ENCODE assay signal across 15 cellular contexts in genomic region chr5:132889501-132889900, GRCh38. TPM values are rescaled to one million over a fixed set of nuclear protein-coding genes. Genes with fewer than 3 reads are reported as not detected.
DNase-seq lines count a peak whose midpoint lies in the region; ATAC-seq, FAIRE-seq and TF ChIP-seq lines count a peak whose summit lies in the region.
"Had no signal": no experiment of that assay in that cellular context is flagged by ENCODE, and none has a peak within 500 bp of the region (broad histone marks: within the 10 kb centered on the region; RNA-seq: fewer than 3 reads in every experiment).

No MANE protein-coding gene starts in this region.

- H3F3A ChIP-seq in smooth muscle cell (ENCODE audit: low read depth): peaks cover 27% of the 10 kb centered on the region

- TF ChIP-seq POLR2A in A549 (IDR thresholded peaks at IDR 0.05; ENCODE audit: low read length): no peak

- H3K36me3 Mint-ChIP-seq in CD8-positive, alpha-beta T cell: peaks cover 78% of the 10 kb centered on the region

- intact Hi-C loops in right cardiac atrium (cut with DNase I): no loop called here
- intact Hi-C loops in CD8-positive, alpha-beta T cell (cut with DNase I, micrococcal nuclease): no loop called here

- H3K36me3 ChIP-seq in smooth muscle cell (ENCODE audit: low read depth): peaks cover 52% of the 10 kb centered on the region
- H3K36me3 ChIP-seq in CD8-positive, alpha-beta T cell (ENCODE audit: insufficient read depth, low read length): peaks cover 40% of the 10 kb centered on the region

- no peak for TF ChIP-seq EP300 in A549 (IDR thresholded peaks at IDR 0.05)

- H3K9me3 ChIP-seq in A549 (no peaks in the 10 kb centered on the region), smooth muscle cell (replicated peaks; ENCODE audit: low read depth) (no peaks in the 10 kb centered on the region), right cardiac atrium (ENCODE audit: control insufficient read depth, low read length) (no peaks in the 10 kb centered on the region)
- H3K9me3 ChIP-seq in CD8-positive, alpha-beta T cell (ENCODE audit: low read length): no peaks in the 10 kb centered on the region
- H3K9me3 ChIP-seq: HAP-1 had no signal

- H3K27ac Mint-ChIP-seq in CD8-positive, alpha-beta T cell: no peak overlapping the region
- H3K27ac Mint-ChIP-seq: CD4-positive, alpha-beta T cell had no signal

- H2AFZ ChIP-seq in smooth muscle cell (ENCODE audit: low read depth): no peak overlapping the region

- H3K4me1 ChIP-seq in A549 (no peaks in the 10 kb centered on the region), smooth muscle cell (ENCODE audit: low read depth) (no peaks in the 10 kb centered on the region), right cardiac atrium (ENCODE audit: control insufficient read depth, insufficient read depth, low read length) (peaks cover under 1% of the 10 kb centered on the region)
- H3K4me1 ChIP-seq in CD8-positive, alpha-beta T cell (ENCODE audit: insufficient read depth, low read length): no peaks in the 10 kb centered on the region
- H3K4me1 ChIP-seq: HAP-1 had no signal

- FAIRE-seq in A549 (lab: Jason Lieb, UNC) (peak; percentile 23), GM19239 (lab: Jason Lieb, UNC) (peak; percentile 71)

- no peaks in the 10 kb centered on the region for H3K9me3 Mint-ChIP-seq in CD8-positive, alpha-beta T cell
- H3K9me3 Mint-ChIP-seq: CD4-positive, alpha-beta T cell had no signal

- POLR2A ChIA-PET in A549 (lab: Yijun Ruan, JAX): no interaction called here
- POLR2A ChIA-PET in CD8-positive, alpha-beta T cell (lab: Charles Lee): no interaction called here

- no peak overlapping the region for H3K4me3 ChIP-seq in A549
- no peak overlapping the region for H3K4me3 ChIP-seq in choroid plexus epithelial cell (ENCODE audit: low read depth, low read length)
- H3K4me3 ChIP-seq in smooth muscle cell: no peak overlapping the region
- H3K4me3 ChIP-seq in right cardiac atrium (ENCODE audit: low read length): no peak overlapping the region
- no peak overlapping the region for H3K4me3 ChIP-seq in CD8-positive, alpha-beta T cell (ENCODE audit: low read depth, low read length)
- H3K4me3 ChIP-seq: HAP-1 had no signal

- TF ChIP-seq CTCF in A549 (IDR thresholded peaks at IDR 0.05) (no peak), choroid plexus epithelial cell (conservative IDR thresholded peaks at IDR 0.05; ENCODE audit: low read depth, low read length) (no peak), smooth muscle cell (IDR thresholded peaks at IDR 0.05; ENCODE audit: borderline replicate concordance, insufficient read depth, poor library complexity, severe bottlenecking) (no peak)
- TF ChIP-seq CTCF in CD8-positive, alpha-beta T cell (IDR thresholded peaks at IDR 0.05): no peak

- H3K9ac ChIP-seq in smooth muscle cell (ENCODE audit: low read depth): no peak overlapping the region

- peaks cover 48% of the 10 kb centered on the region for H3K79me2 ChIP-seq in smooth muscle cell (ENCODE audit: low read depth)

- CTCF ChIA-PET in A549 (lab: Yijun Ruan, JAX): no interaction called here
- CTCF ChIA-PET in CD8-positive, alpha-beta T cell (lab: Charles Lee): no interaction called here

- DNase-seq in A549 (ENCODE audit: low read depth in 1 of 2, low spot score in 1 of 2) (no peak), GM19239 (ENCODE audit: insufficient read length, low spot score) (no peak), choroid plexus epithelial cell (ENCODE audit: low read depth) (peak; percentile 62), smooth muscle cell (lab: John Stamatoyannopoulos, UW; ENCODE audit: unreplicated experiment) (no peak), right cardiac atrium (no peak), NCI-H524 treated with DMSO at 0.1 percent for 48 hours (lab: John Stamatoyannopoulos, UW) (no peak)
- DNase-seq in CD8-positive, alpha-beta T cell: no peak
- DNase-seq: AML-193; Calu3; CD4-positive, alpha-beta T cell; DMS79 treated with DMSO at 0.1 percent for 48 hours; GF-D8; GOT3 had no signal

- no peak overlapping the region for H3K4me3 Mint-ChIP-seq in CD8-positive, alpha-beta T cell
- H3K4me3 Mint-ChIP-seq: CD4-positive, alpha-beta T cell had no signal

- no peak overlapping the region for H3K4me2 ChIP-seq in A549
- no peak overlapping the region for H3K4me2 ChIP-seq in smooth muscle cell

- H3K27me3 Mint-ChIP-seq in CD8-positive, alpha-beta T cell (ENCODE audit: low read depth): no peaks in the 10 kb centered on the region
- H3K27me3 Mint-ChIP-seq: CD4-positive, alpha-beta T cell had no signal

- no peak for TF ChIP-seq RAD21 in A549 (conservative IDR thresholded peaks at IDR 0.05 in 1 of 2, IDR thresholded peaks at IDR 0.05 in 1 of 2)

- ATAC-seq in A549 (no peak), right cardiac atrium (no peak)
- ATAC-seq in CD8-positive, alpha-beta T cell: no peak

- no peaks in the 10 kb centered on the region for H3K4me1 Mint-ChIP-seq in CD8-positive, alpha-beta T cell (ENCODE audit: low read depth)

- H3K27me3 ChIP-seq in smooth muscle cell (ENCODE audit: low read depth) (no peaks in the 10 kb centered on the region), right cardiac atrium (ENCODE audit: control insufficient read depth, insufficient read depth) (no peaks in the 10 kb centered on the region)
- H3K27me3 ChIP-seq in CD8-positive, alpha-beta T cell (ENCODE audit: insufficient read depth, low read length): no peaks in the 10 kb centered on the region

- H4K20me1 ChIP-seq in smooth muscle cell (ENCODE audit: low read depth): peaks cover 93% of the 10 kb centered on the region

- H3K27ac ChIP-seq in A549: no peak overlapping the region
- peak overlapping the region; percentile 2 for H3K27ac ChIP-seq in smooth muscle cell (ENCODE audit: low read depth)
- no peak overlapping the region for H3K27ac ChIP-seq in right cardiac atrium (ENCODE audit: low read length)
- no peak overlapping the region for H3K27ac ChIP-seq in CD8-positive, alpha-beta T cell (ENCODE audit: low read depth, low read length)
- H3K27ac ChIP-seq: C4-2B had no signal

TF ChIP-seq in A549, 52 proteins besides CTCF, POLR2A, EP300 and RAD21 (continues in another document):
- TF ChIP-seq KDM1A (IDR thresholded peaks at IDR 0.05; ENCODE audit: low read depth) (no peak), RCOR1 (IDR thresholded peaks at IDR 0.05; ENCODE audit: low read depth, low read length) (no peak), HOXB13 (CRISPR knock-in tag; IDR thresholded peaks at IDR 0.05; ENCODE audit: low read depth) (no peak), POLR2AphosphoS2 (conservative IDR thresholded peaks at IDR 0.05; ENCODE audit: low read length) (no peak), KDM5A (IDR thresholded peaks at IDR 0.05) (no peak), PHF8 (IDR thresholded peaks at IDR 0.05; ENCODE audit: borderline replicate concordance, low read depth) (no peak), E2F6 (IDR thresholded peaks at IDR 0.05; ENCODE audit: borderline replicate concordance, low read depth) (no peak), MYC (IDR thresholded peaks at IDR 0.05; ENCODE audit: borderline replicate concordance, low read length) (no peak), RFX5 (IDR thresholded peaks at IDR 0.05) (no peak)

RNA-seq across cellular contexts. Expression of gene LEAP2, which starts 16.0 kb away (rescaled TPM):
- polyA plus RNA-seq in A549 (2011; rRNA removed) (4.1 and 4.8 TPM in 2 replicates), A549 (2017; fragmentation: RNase III; extraction: RNeasy Plus Mini Kit Qiagen cat#74134 plus additional on column Dnase treatment) (1.6 to 2.1 TPM (median 2.0 TPM) in 3 replicates), smooth muscle cell (0.55 and 3.2 TPM in 2 replicates), right cardiac atrium (1.6 TPM)
- polyA plus RNA-seq in A549 (2012; cell fraction: cytosol; rRNA removed): 0.76 and 0.95 TPM in 2 replicates
- 2.8 and 3.7 TPM in 2 replicates for polyA plus RNA-seq in A549 (2012; cell fraction: nucleus; rRNA removed)
- polyA minus RNA-seq in A549 (2011; rRNA and poly(A)+ RNA removed): 1.6 and 2.5 TPM in 2 replicates
- total RNA-seq in smooth muscle cell (0.27 and 0.45 TPM in 2 replicates), right cardiac atrium (1 to 10 TPM in 2 of 4 donors, under 1 TPM in 2; 0.76 to 1.9 (median 1.2) TPM)
- total RNA-seq in CD8-positive, alpha-beta T cell: under 1 TPM; 0.14 to 0.27 TPM

RNA-seq across cellular contexts. Expression of gene UQCRQ, which starts 23.1 kb away (rescaled TPM):
- polyA plus RNA-seq in A549 (2011; rRNA removed) (497 and 500 TPM in 2 replicates), A549 (2017; fragmentation: RNase III; extraction: RNeasy Plus Mini Kit Qiagen cat#74134 plus additional on column Dnase treatment) (424 to 448 TPM (median 441 TPM) in 3 replicates), smooth muscle cell (1,065 and 1,128 TPM in 2 replicates), right cardiac atrium (1,317 TPM)
- polyA plus RNA-seq in A549 (2012; cell fraction: cytosol; rRNA removed): 596 and 681 TPM in 2 replicates
- polyA plus RNA-seq in A549 (2012; cell fraction: nucleus; rRNA removed): 231 and 239 TPM in 2 replicates
- polyA minus RNA-seq in A549 (2011; rRNA and poly(A)+ RNA removed): 25.3 and 26.6 TPM in 2 replicates
- total RNA-seq in smooth muscle cell (137 and 162 TPM in 2 replicates), right cardiac atrium (1,000 to 10,000 TPM in 2 of 4 donors, 100 to 1,000 TPM in 2; 978 to 1,175 (median 1,022) TPM)
- total RNA-seq in CD8-positive, alpha-beta T cell: 100 to 1,000 TPM; 124 to 128 TPM

RNA-seq across cellular contexts. Expression of gene GDF9, which starts 23.2 kb away (rescaled TPM):
- polyA plus RNA-seq in A549 (2011; rRNA removed) (0.83 and 0.85 TPM in 2 replicates), A549 (2017; fragmentation: RNase III; extraction: RNeasy Plus Mini Kit Qiagen cat#74134 plus additional on column Dnase treatment) (0.25 to 0.49 TPM (median 0.37 TPM) in 3 replicates), smooth muscle cell (0.46 and 0.66 TPM in 2 replicates), right cardiac atrium (0.18 TPM)
- 0.24 and 0.31 TPM in 2 replicates for polyA plus RNA-seq in A549 (2012; cell fraction: cytosol; rRNA removed)
- polyA plus RNA-seq in A549 (2012; cell fraction: nucleus; rRNA removed): 0.28 and 0.54 TPM in 2 replicates
- polyA minus RNA-seq in A549 (2011; rRNA and poly(A)+ RNA removed): 0.25 and 0.34 TPM in 2 replicates
- total RNA-seq in smooth muscle cell (1.9 and 2.3 TPM in 2 replicates), right cardiac atrium (under 1 TPM in 3 of 4 donors, not detected in 1; 0.09 to 0.54 (median 0.14) TPM)
- total RNA-seq in CD8-positive, alpha-beta T cell: under 1 TPM; 0.43 to 0.72 TPM

RNA-seq across cellular contexts. Expression of gene SHROOM1, which starts 59.1 kb away (rescaled TPM):
- polyA plus RNA-seq in A549 (2011; rRNA removed) (3.5 and 4.5 TPM in 2 replicates), A549 (2017; fragmentation: RNase III; extraction: RNeasy Plus Mini Kit Qiagen cat#74134 plus additional on column Dnase treatment) (5.4 to 7.2 TPM (median 6.0 TPM) in 3 replicates), smooth muscle cell (5.9 and 10.2 TPM in 2 replicates), right cardiac atrium (2.9 TPM)
- polyA plus RNA-seq in A549 (2012; cell fraction: cytosol; rRNA removed): 7.9 and 10.9 TPM in 2 replicates
- polyA plus RNA-seq in A549 (2012; cell fraction: nucleus; rRNA removed): 23.3 and 37.8 TPM in 2 replicates
- polyA minus RNA-seq in A549 (2011; rRNA and poly(A)+ RNA removed): 4.6 and 5.0 TPM in 2 replicates
- total RNA-seq in smooth muscle cell (3.0 and 12.0 TPM in 2 replicates), right cardiac atrium (1 to 10 TPM; 2.9 to 5.3 (median 4.2) TPM)
- under 1 TPM in 1 of 2 experiments, not detected in 1; 0.38 TPM for total RNA-seq in CD8-positive, alpha-beta T cell
